9 cellular contexts compared by ENCODE assay signal in genomic region chr12:14955876-14956811, GRCh38. TPM values are rescaled to one million over a fixed set of nuclear protein-coding genes. Genes with fewer than 3 reads are reported as not detected.
DNase-seq lines count a peak whose midpoint lies in the region; ATAC-seq and TF ChIP-seq lines count a peak whose summit lies in the region.
"Had no signal": no experiment of that assay in that cellular context is flagged by ENCODE, and none has a peak within 500 bp of the region (broad histone marks: within the 10 kb centered on the region; RNA-seq: fewer than 3 reads in every experiment).

No MANE protein-coding gene starts in this region.

- no peaks in the 10 kb centered on the region for H3K27me3 ChIP-seq in DND-41 (ENCODE audit: insufficient read depth, low read length, poor library complexity)
- H3K27me3 ChIP-seq in tibial artery, result no peaks in the 10 kb centered on the region
- no peaks in the 10 kb centered on the region for H3K27me3 ChIP-seq in ovary

- peak overlapping the region; percentile 89 for H3K4me2 ChIP-seq in DND-41 (ENCODE audit: insufficient read depth, low read length)

- peak overlapping the region; percentile 97 for H3K27ac Mint-ChIP-seq in activated naive CD8-positive, alpha-beta T cell treated with anti-CD3 and anti-CD28 coated beads for 36 hours
- H3K27ac Mint-ChIP-seq: nephron had no signal

- 86 to 90% (median 87%) methylated on average over 9 of the region's 9 CpGs for WGBS in ovary, 3 donors

- ATAC-seq in DND-41 (ENCODE audit: insufficient read depth, low read depth), result no peak
- ATAC-seq in GM21360 (IDR thresholded peaks at IDR 0.05; ENCODE audit: unreplicated experiment), result peak; percentile 49

- H3K9me3 ChIP-seq in DND-41 (ENCODE audit: insufficient read depth, low read length, severe bottlenecking), result no peaks in the 10 kb centered on the region
- H3K9me3 ChIP-seq in tibial artery, result no peaks in the 10 kb centered on the region
- H3K9me3 ChIP-seq in ovary, result no peaks in the 10 kb centered on the region

- peaks cover 59% of the 10 kb centered on the region for H3K36me3 ChIP-seq in DND-41 (ENCODE audit: insufficient read depth, low read length)
- no peaks in the 10 kb centered on the region for H3K36me3 ChIP-seq in tibial artery
- H3K36me3 ChIP-seq in ovary, result no peaks in the 10 kb centered on the region

- H3K36me3 Mint-ChIP-seq in activated naive CD8-positive, alpha-beta T cell treated with anti-CD3 and anti-CD28 coated beads for 36 hours, result peaks cover 60% of the 10 kb centered on the region

- H3K4me3 ChIP-seq in DND-41 (ENCODE audit: low read depth in 1 of 2, low read length in 2 of 2), result peak overlapping the region in 1 of 2 experiments; percentile 77; a peak in 2 of 4 replicates
- H3K4me3 ChIP-seq in Jurkat, Clone E6-1 (ENCODE audit: low read length), result peak overlapping the region; percentile 37
- no peak overlapping the region for H3K4me3 ChIP-seq in tibial artery
- H3K4me3 ChIP-seq in ovary, result no peak overlapping the region

- intact Hi-C loops in tibial artery (cut with DNase I; ENCODE audit: low total_unique reads) (no loop called here), ovary (cut with DNase I) (loop anchor here in 3 of 4 donors (5.0 to 10.0 kb wide), 3 partner anchors 61 to 1164 kb away; no protein-coding TSS in a partner anchor)

- H3K4me1 ChIP-seq in DND-41 (ENCODE audit: insufficient read depth, low read length) (peaks cover 90% of the 10 kb centered on the region), tibial artery (peaks cover 0 to 57% (median 24%) of the 10 kb centered on the region in 4 donors), ovary (ENCODE audit: insufficient read depth) (peaks cover 6% of the 10 kb centered on the region)

- no peak for TF ChIP-seq POLR2A in ovary (IDR thresholded peaks at IDR 0.05)

- no peak for TF ChIP-seq EP300 in ovary (IDR thresholded peaks at IDR 0.05)

- TF ChIP-seq CTCF in DND-41 (IDR thresholded peaks at IDR 0.05; ENCODE audit: borderline replicate concordance, extremely low read depth, low read length, poor library complexity, severe bottlenecking), result no peak
- no peak for TF ChIP-seq CTCF in tibial artery (IDR thresholded peaks at IDR 0.05)
- TF ChIP-seq CTCF in ovary (IDR thresholded peaks at IDR 0.05), result no peak

- H3K9ac ChIP-seq in DND-41 (ENCODE audit: low read depth, low read length), result peak overlapping the region; percentile 78

- peak overlapping the region; percentile 98 for H3K4me3 Mint-ChIP-seq in activated naive CD8-positive, alpha-beta T cell treated with anti-CD3 and anti-CD28 coated beads for 36 hours
- H3K4me3 Mint-ChIP-seq: nephron had no signal

- H3K79me2 ChIP-seq in DND-41 (ENCODE audit: insufficient read depth, low read length), result peaks cover 100% of the 10 kb centered on the region

- no peaks in the 10 kb centered on the region for H3K9me3 Mint-ChIP-seq in activated naive CD8-positive, alpha-beta T cell treated with anti-CD3 and anti-CD28 coated beads for 36 hours
- H3K9me3 Mint-ChIP-seq: nephron had no signal

- DNase-seq in DND-41 (peak; percentile 48), tibial artery (no peak), NCI-H2196 treated with DMSO at 0.1 percent for 48 hours (lab: John Stamatoyannopoulos, UW; ENCODE audit: unreplicated experiment) (no peak), ovary (no peak), T-helper 9 cell (no peak)
- no peak for DNase-seq in Jurkat, Clone E6-1 (ENCODE audit: low read depth, low spot score)
- peak; percentile 48 for DNase-seq in activated naive CD8-positive, alpha-beta T cell treated with anti-CD3 and anti-CD28 coated beads for 36 hours

- H3K27me3 Mint-ChIP-seq in activated naive CD8-positive, alpha-beta T cell treated with anti-CD3 and anti-CD28 coated beads for 36 hours, result no peaks in the 10 kb centered on the region

- peaks cover 66% of the 10 kb centered on the region for H3K4me1 Mint-ChIP-seq in activated naive CD8-positive, alpha-beta T cell treated with anti-CD3 and anti-CD28 coated beads for 36 hours

- H2AFZ ChIP-seq in DND-41 (ENCODE audit: low read depth, low read length), result no peak overlapping the region

- peaks cover 41% of the 10 kb centered on the region for H4K20me1 ChIP-seq in DND-41 (ENCODE audit: insufficient read depth, low read length)

- H3K27ac ChIP-seq in DND-41 (ENCODE audit: low read length) (peak overlapping the region; percentile 87), tibial artery (peak overlapping the region; percentile 60 to 63), ovary (no peak overlapping the region)

RNA-seq across cellular contexts. Expression of gene ARHGDIB, which starts 5.3 kb away (rescaled TPM):
- polyA plus RNA-seq in Jurkat, Clone E6-1 (2012; ENCODE audit: insufficient read depth, insufficient read length), result 2,420 TPM
- total RNA-seq in activated naive CD8-positive, alpha-beta T cell treated with anti-CD3 and anti-CD28 coated beads for 36 hours, result 100 to 1,000 TPM; 652 to 665 TPM
- total RNA-seq in ovary, result 10 to 100 TPM; 16.0 to 77.7 (median 32.4) TPM
- 100 to 1,000 TPM in 1 of 2 donors, 10 to 100 TPM in 1; 36.6 to 212 TPM for polyA plus RNA-seq in ovary

RNA-seq across cellular contexts. Expression of gene PDE6H, which starts 16.7 kb away (rescaled TPM):
- not detected for polyA plus RNA-seq in Jurkat, Clone E6-1 (2012; ENCODE audit: insufficient read depth, insufficient read length)
- total RNA-seq in activated naive CD8-positive, alpha-beta T cell treated with anti-CD3 and anti-CD28 coated beads for 36 hours, result not detected
- total RNA-seq in ovary, result not detected
- not detected for polyA plus RNA-seq in ovary

RNA-seq across cellular contexts. Expression of gene ERP27, which starts 17.8 kb away (rescaled TPM):
- 7.9 TPM for polyA plus RNA-seq in Jurkat, Clone E6-1 (2012; ENCODE audit: insufficient read depth, insufficient read length)
- 1 to 10 TPM; 1.3 to 1.6 TPM for total RNA-seq in activated naive CD8-positive, alpha-beta T cell treated with anti-CD3 and anti-CD28 coated beads for 36 hours
- 10 to 100 TPM in 1 of 7 donors, 1 to 10 TPM in 4, under 1 TPM in 1, not detected in 1; 0.35 to 83.8 (median 1.9) TPM for total RNA-seq in ovary
- polyA plus RNA-seq in ovary, result 1 to 10 TPM in 1 of 2 donors, under 1 TPM in 1; 0.64 to 2.0 TPM

Comparison
In these comparisons a context has a peak if more than half of its experiments do, and no peak if none do; other contexts are left out.
1. DNase-seq: peak in DND-41 (single experiment) and activated naive CD8-positive, alpha-beta T cell treated with anti-CD3 and anti-CD28 coated beads for 36 hours (single experiment); none in Jurkat, Clone E6-1 (single experiment), tibial artery (0 of 2), NCI-H2196 treated with DMSO at 0.1 percent for 48 hours (single experiment), ovary (0 of 5) and T-helper 9 cell (single experiment).
2. H3K27ac ChIP-seq: peak in DND-41 (single experiment) and tibial artery (2 of 2); none in ovary (0 of 2).
3. RNA of gene ARHGDIB, which starts 5.3 kb away (total RNA-seq): 652 to 665 TPM in activated naive CD8-positive, alpha-beta T cell treated with anti-CD3 and anti-CD28 coated beads for 36 hours; 16.0 to 77.7 TPM in ovary; every median in the first group is over 4 times any median in the second.